Comparison of ENCODE assay signal across 34 cellular contexts in genomic region chr5:144086295-144086694, GRCh38.
"Had no signal": no experiment of that assay in that cellular context is flagged by ENCODE, and none has a peak within 500 bp of the region (broad histone marks: within the 10 kb centered on the region; RNA-seq: fewer than 3 reads in every experiment).

No MANE protein-coding gene starts in this region.

- H3K27ac Mint-ChIP-seq: activated CD4-positive, alpha-beta T cell treated with anti-CD3 and anti-CD28 coated beads, Interleukin-2, amount 10 ng/mL, durations not matched to agents 24 days and 14 days; activated CD8-positive, alpha-beta T cell treated with anti-CD3 and anti-CD28 coated beads for 36 hours; activated naive CD4-positive, alpha-beta T cell treated with anti-CD3 and anti-CD28 coated beads, Interleukin-2, amount 50 U/mL, for 24 hours; activated naive CD8-positive, alpha-beta T cell treated with anti-CD3 and anti-CD28 coated beads, Interleukin-2, amount 10 ng/mL, durations not matched to agents 7 days and 5 days; activated T-cell treated with anti-CD3 and anti-CD28 coated beads, Interleukin-2, amount 50 U/mL, for 72 hours; activated T-helper 17 cell treated with anti-CD3 and anti-CD28 coated beads, Interleukin-2, amount 50 U/mL, for 72 hours; T-helper 1 cell treated with Interleukin-12 subunit alpha and Interleukin-12 subunit beta and Interleukin-4 antibody, amounts not matched to agents 30 μg/mL and 1 μg/mL, for 36 hours; T-helper 2 cell treated with Interferon-gamma antibody and Interleukin-4, amounts not matched to agents 5 μg/mL and 100 μg/mL, for 36 hours had no signal

- FAIRE-seq: TTC549 had no signal

- H3K4me3 Mint-ChIP-seq: activated CD4-positive, alpha-beta T cell treated with anti-CD3 and anti-CD28 coated beads, Interleukin-2, amount 10 ng/mL, durations not matched to agents 24 days and 14 days; activated CD8-positive, alpha-beta T cell treated with anti-CD3 and anti-CD28 coated beads for 36 hours; activated naive CD4-positive, alpha-beta T cell treated with anti-CD3 and anti-CD28 coated beads, Interleukin-2, amount 50 U/mL, for 24 hours; activated naive CD8-positive, alpha-beta T cell treated with anti-CD3 and anti-CD28 coated beads, Interleukin-2, amount 10 ng/mL, durations not matched to agents 7 days and 5 days; activated T-cell treated with anti-CD3 and anti-CD28 coated beads, Interleukin-2, amount 50 U/mL, for 72 hours; activated T-helper 17 cell treated with anti-CD3 and anti-CD28 coated beads, Interleukin-2, amount 50 U/mL, for 72 hours; T-helper 1 cell treated with Interleukin-12 subunit alpha and Interleukin-12 subunit beta and Interleukin-4 antibody, amounts not matched to agents 30 μg/mL and 1 μg/mL, for 36 hours; T-helper 2 cell treated with Interferon-gamma antibody and Interleukin-4, amounts not matched to agents 5 μg/mL and 100 μg/mL, for 36 hours had no signal

- DNase-seq: activated CD4-positive, alpha-beta T cell treated with anti-CD3 and anti-CD28 coated beads, Interleukin-2, amount 10 ng/mL, durations not matched to agents 24 days and 14 days; activated CD4-positive, alpha-beta T cell treated with anti-CD3 and anti-CD28 coated beads, Interleukin-2, amount 50 U/mL, for 4 hours; activated CD8-positive, alpha-beta T cell treated with anti-CD3 and anti-CD28 coated beads for 36 hours; activated effector memory CD4-positive, alpha-beta T cell treated with anti-CD3 and anti-CD28 coated beads, Interleukin-2, amount 50 U/mL, for 16 hours; activated naive CD4-positive, alpha-beta T cell treated with Interleukin-2 at 50 U/mL for 16 hours; activated naive CD8-positive, alpha-beta T cell treated with anti-CD3 and anti-CD28 coated beads, Interleukin-2, amount 10 ng/mL, durations not matched to agents 7 days and 5 days; activated T-cell treated with anti-CD3 and anti-CD28 coated beads, Interleukin-2, amount 50 U/mL, for 1 hour; activated T-cell treated with anti-CD3 and anti-CD28 coated beads, Interleukin-2, amount 50 U/mL, for 72 hours; amygdala; caudate nucleus; cerebellar nuclear complex; Kasumi-1; KBM-7; MM.1S; MV-4-11; NCI-H1092; NCI-H1436 treated with DMSO at 0.1 percent for 48 hours; NCI-H187; NCI-H2029 treated with DMSO at 0.1 percent for 48 hours; NCI-H2107; NCI-H226; NCI-H446 treated with DMSO at 0.1 percent for 48 hours; NCI-H524; NCI-H69; SHP77 treated with DMSO at 0.1 percent for 48 hours; SK-N-SH had no signal

- H3K36me3 ChIP-seq: ascending aorta, SJSA1 had no signal

- H3K4me2 ChIP-seq: SK-N-SH had no signal

- H3K4me3 ChIP-seq: ascending aorta, SJSA1 had no signal

- H3K4me1 Mint-ChIP-seq: activated CD4-positive, alpha-beta T cell treated with anti-CD3 and anti-CD28 coated beads, Interleukin-2, amount 10 ng/mL, durations not matched to agents 24 days and 14 days; activated naive CD4-positive, alpha-beta T cell treated with anti-CD3 and anti-CD28 coated beads, Interleukin-2, amount 50 U/mL, for 24 hours; activated T-helper 17 cell treated with anti-CD3 and anti-CD28 coated beads, Interleukin-2, amount 50 U/mL, for 72 hours had no signal

- H3K27me3 ChIP-seq: ascending aorta, SJSA1 had no signal

- H3K4me1 ChIP-seq: ascending aorta had no signal

- H3K36me3 Mint-ChIP-seq: activated naive CD4-positive, alpha-beta T cell treated with anti-CD3 and anti-CD28 coated beads, Interleukin-2, amount 50 U/mL, for 24 hours; activated naive CD8-positive, alpha-beta T cell treated with anti-CD3 and anti-CD28 coated beads, Interleukin-2, amount 10 ng/mL, durations not matched to agents 7 days and 5 days had no signal

- H3K27ac ChIP-seq: ascending aorta, SJSA1 had no signal

- H3K27me3 Mint-ChIP-seq: activated CD4-positive, alpha-beta T cell treated with anti-CD3 and anti-CD28 coated beads, Interleukin-2, amount 10 ng/mL, durations not matched to agents 24 days and 14 days; activated CD8-positive, alpha-beta T cell treated with anti-CD3 and anti-CD28 coated beads for 36 hours; activated naive CD4-positive, alpha-beta T cell treated with anti-CD3 and anti-CD28 coated beads, Interleukin-2, amount 50 U/mL, for 24 hours had no signal

- ATAC-seq: activated CD8-positive, alpha-beta T cell treated with anti-CD3 and anti-CD28 coated beads for 36 hours; activated T-cell treated with anti-CD3 and anti-CD28 coated beads, Interleukin-2, amount 50 U/mL, for 72 hours; activated T-helper 17 cell treated with anti-CD3 and anti-CD28 coated beads, Interleukin-2, amount 50 U/mL, for 72 hours; Panc1 had no signal

- H3K9me3 ChIP-seq: SK-N-SH had no signal

- H3K9ac ChIP-seq: SK-N-SH had no signal

- H3K9me3 Mint-ChIP-seq: activated CD4-positive, alpha-beta T cell treated with anti-CD3 and anti-CD28 coated beads, Interleukin-2, amount 10 ng/mL, durations not matched to agents 24 days and 14 days; activated T-cell treated with anti-CD3 and anti-CD28 coated beads, Interleukin-2, amount 50 U/mL, for 72 hours had no signal
